Comparison of ENCODE assay signal across 1 cellular context in the genomic region with DNA sequence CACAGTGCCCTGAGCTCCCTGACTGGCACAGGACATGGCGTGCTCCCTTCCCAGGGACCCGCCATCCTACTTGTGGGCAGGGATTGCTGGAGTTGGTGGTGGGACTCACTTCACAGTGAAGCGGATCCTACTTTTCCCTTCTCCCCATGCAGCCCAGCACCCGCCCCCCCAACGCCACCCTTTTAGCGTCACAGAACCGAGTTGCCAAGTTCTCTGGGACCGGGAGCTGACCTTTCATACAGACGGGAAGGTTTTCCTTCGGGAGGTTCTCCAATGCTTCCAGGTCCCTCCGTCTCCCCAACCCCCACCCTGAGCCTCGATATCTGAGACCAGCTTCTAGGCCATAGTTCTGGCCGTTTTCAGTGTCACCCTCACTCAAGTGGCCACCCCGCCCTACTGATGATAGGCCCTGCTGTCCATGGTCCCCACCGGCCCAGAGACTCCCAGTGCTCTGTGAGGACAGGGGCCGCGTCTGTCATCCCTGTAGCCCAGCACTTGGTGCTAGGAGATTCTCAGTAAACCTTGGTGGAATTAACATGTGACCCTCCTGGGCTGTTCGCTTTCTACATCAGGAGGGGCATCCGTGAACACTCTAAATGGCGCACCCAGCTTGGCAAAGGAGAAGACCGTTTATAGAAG.
TF ChIP-seq lines count a peak whose summit lies in the region.

No MANE protein-coding gene starts in this region.

TF ChIP-seq in K562, 482 proteins besides CTCF, POLR2A, EP300 and RAD21:
- TF ChIP-seq ATF7 (IDR thresholded peaks at IDR 0.05), result no peak
- TF ChIP-seq MIER1 (IDR thresholded peaks at IDR 0.05; ENCODE audit: low read depth), result peak; percentile 74; the same call in 1 of the 2 replicates
- peak; percentile 59; the same call in 1 of the 2 replicates for TF ChIP-seq EHMT2 (IDR thresholded peaks at IDR 0.05)
- no peak for TF ChIP-seq ZNF253 (CRISPR knock-in tag; conservative IDR thresholded peaks at IDR 0.05)
